ENCODE assay signal across 22 cellular contexts in the genomic region with DNA sequence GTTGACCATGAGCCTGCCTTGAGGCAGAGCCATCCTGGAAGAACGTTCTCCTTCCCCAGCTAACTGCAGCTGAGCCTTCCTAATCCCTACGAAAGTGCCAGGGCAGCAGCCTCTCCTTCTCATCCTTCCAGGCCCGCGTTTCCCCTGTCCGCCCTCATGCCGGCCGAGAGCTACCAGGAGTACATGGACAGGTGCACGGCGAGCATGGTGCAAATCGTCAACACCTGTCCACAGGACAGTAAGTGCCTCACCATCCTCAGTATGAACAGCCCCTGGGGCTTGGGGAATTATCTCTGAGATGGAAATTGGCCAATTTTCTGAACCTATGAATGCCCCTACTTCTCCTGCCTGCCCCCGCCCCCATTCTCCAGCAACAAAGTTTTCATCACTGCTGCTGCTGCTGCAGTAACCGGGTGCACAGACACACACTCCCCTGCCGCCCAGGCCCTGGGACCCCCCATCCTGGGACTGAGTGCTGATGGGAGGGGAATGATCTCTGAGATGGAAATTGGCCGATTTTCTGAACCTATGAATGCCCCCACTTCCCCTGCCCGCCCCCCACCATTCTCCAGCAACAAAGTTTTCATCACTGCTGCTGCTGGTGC. TPM values are rescaled to one million over a fixed set of nuclear protein-coding genes. Genes with fewer than 3 reads are reported as not detected.
"Had no signal": no experiment of that assay in that cellular context is flagged by ENCODE, and none has a peak within 500 bp of the region (broad histone marks: within the 10 kb centered on the region; RNA-seq: fewer than 3 reads in every experiment).

No MANE protein-coding gene starts in this region.

- H3K27ac Mint-ChIP-seq: activated CD4-positive, alpha-beta memory T cell treated with anti-CD3 and anti-CD28 coated beads for 36 hours; activated naive CD8-positive, alpha-beta T cell treated with anti-CD3 and anti-CD28 coated beads, Interleukin-2, amount 10 ng/mL, durations not matched to agents 7 days and 5 days had no signal

- H3K27me3 Mint-ChIP-seq: activated CD4-positive, alpha-beta memory T cell treated with anti-CD3 and anti-CD28 coated beads for 36 hours; activated naive CD8-positive, alpha-beta T cell treated with anti-CD3 and anti-CD28 coated beads, Interleukin-2, amount 10 ng/mL, durations not matched to agents 7 days and 5 days; stimulated activated naive CD8-positive, alpha-beta T cell treated with anti-CD3 and anti-CD28 coated beads, Interleukin-15, amount 100 ng/mL, for 72 hours had no signal

- H3K4me1 Mint-ChIP-seq: neural crest cell had no signal

- H3K4me3 ChIP-seq: ovary, right lobe of liver, smooth muscle cell, upper lobe of right lung had no signal

- H3K27ac ChIP-seq: brain microvascular endothelial cell, foreskin keratinocyte, ovary, right lobe of liver, upper lobe of right lung had no signal

- H3K9me3 ChIP-seq: ovary, right lobe of liver, upper lobe of right lung had no signal

- H3K27me3 ChIP-seq: brain microvascular endothelial cell, ovary, right lobe of liver, upper lobe of right lung had no signal

- DNase-seq: activated CD4-positive, alpha-beta memory T cell treated with anti-CD3 and anti-CD28 coated beads for 36 hours; activated naive CD8-positive, alpha-beta T cell treated with anti-CD3 and anti-CD28 coated beads, Interleukin-2, amount 10 ng/mL, durations not matched to agents 7 days and 5 days; anterior cingulate cortex; brain microvascular endothelial cell; cerebellar nuclear complex; effector memory CD4-positive, alpha-beta T cell; foreskin keratinocyte; head of caudate nucleus; ovary; right lobe of liver; stimulated activated naive CD8-positive, alpha-beta T cell treated with anti-CD3 and anti-CD28 coated beads, Interleukin-15, amount 100 ng/mL, for 72 hours; SW 1271; T-helper 9 cell; upper lobe of right lung had no signal

- H3K4me3 Mint-ChIP-seq: activated CD4-positive, alpha-beta memory T cell treated with anti-CD3 and anti-CD28 coated beads for 36 hours; activated naive CD8-positive, alpha-beta T cell treated with anti-CD3 and anti-CD28 coated beads, Interleukin-2, amount 10 ng/mL, durations not matched to agents 7 days and 5 days; activated T-helper 1 cell treated with anti-CD3 and anti-CD28 coated beads, Interleukin-12 subunit alpha, Interleukin-12 subunit beta, Interleukin-2, Interleukin-4 antibody, amounts not matched to agents 30 ng/mL and 10 ng/mL and 1 ng/mL, durations not matched to agents 14 hours and 24 hours and 36 hours; neural crest cell had no signal

- H3K9me3 Mint-ChIP-seq: activated CD4-positive, alpha-beta memory T cell treated with anti-CD3 and anti-CD28 coated beads for 36 hours; activated naive CD8-positive, alpha-beta T cell treated with anti-CD3 and anti-CD28 coated beads, Interleukin-2, amount 10 ng/mL, durations not matched to agents 7 days and 5 days; activated T-helper 1 cell treated with anti-CD3 and anti-CD28 coated beads, Interleukin-12 subunit alpha, Interleukin-12 subunit beta, Interleukin-2, Interleukin-4 antibody, amounts not matched to agents 30 ng/mL and 10 ng/mL and 1 ng/mL, durations not matched to agents 14 hours and 24 hours and 36 hours; neural crest cell had no signal

- H3K4me1 ChIP-seq: foreskin keratinocyte, right lobe of liver, upper lobe of right lung had no signal

- H3K36me3 ChIP-seq: brain microvascular endothelial cell, ovary, right lobe of liver, upper lobe of right lung had no signal

- H3K4me2 ChIP-seq: smooth muscle cell had no signal

- ATAC-seq: activated CD4-positive, CD25-positive, alpha-beta regulatory T cell treated with anti-CD3 and anti-CD28 coated beads, Interleukin-2, amount 50 U/mL, for 24 hours; foreskin keratinocyte; right lobe of liver; stimulated activated naive CD8-positive, alpha-beta T cell treated with anti-CD3 and anti-CD28 coated beads, Interleukin-15, amount 100 ng/mL, for 72 hours; upper lobe of right lung had no signal

RNA-seq across cellular contexts. Expression of a gene that starts 39.6 kb away (rescaled TPM):
- total RNA-seq: foreskin keratinocyte, myocyte, neural crest cell, pulmonary artery endothelial cell, SK-MEL-5, smooth muscle cell, temporal lobe had no signal
- polyA plus RNA-seq: foreskin keratinocyte, smooth muscle cell had no signal

RNA-seq across cellular contexts. Expression of a gene that starts 47.4 kb away (rescaled TPM):
- total RNA-seq: foreskin keratinocyte, myocyte, neural crest cell, pulmonary artery endothelial cell, smooth muscle cell, temporal lobe had no signal
- polyA plus RNA-seq: foreskin keratinocyte, smooth muscle cell had no signal

RNA-seq across cellular contexts. Expression of a gene that starts 52.7 kb away (rescaled TPM):
- total RNA-seq: activated naive CD8-positive, alpha-beta T cell treated with anti-CD3 and anti-CD28 coated beads, Interleukin-2, amount 10 ng/mL, durations not matched to agents 7 days and 5 days; activated T-helper 1 cell treated with anti-CD3 and anti-CD28 coated beads, Interleukin-12 subunit alpha, Interleukin-12 subunit beta, Interleukin-2, Interleukin-4 antibody, amounts not matched to agents 30 ng/mL and 10 ng/mL and 1 ng/mL, durations not matched to agents 14 hours and 24 hours and 36 hours; myocyte; smooth muscle cell had no signal
